In genomic region chr18:8847066-8847755, GRCh38 we compare ENCODE assay signal across 22 cellular contexts.
DNase-seq lines count a peak whose midpoint lies in the region; FAIRE-seq and TF ChIP-seq lines count a peak whose summit lies in the region.
"Had no signal": no experiment of that assay in that cellular context is flagged by ENCODE, and none has a peak within 500 bp of the region (broad histone marks: within the 10 kb centered on the region; RNA-seq: fewer than 3 reads in every experiment).

No MANE protein-coding gene starts in this region.

- H3K9ac ChIP-seq in GM23248 (no peak overlapping the region), adipocyte (ENCODE audit: low read length) (no peak overlapping the region), SK-N-SH (no peak overlapping the region)

- H3K4me1 ChIP-seq in GM23248 (ENCODE audit: insufficient read depth) (peaks cover 18% of the 10 kb centered on the region), adipocyte (ENCODE audit: control insufficient read depth, insufficient read depth, low read length) (peaks cover 22% of the 10 kb centered on the region), osteoblast (ENCODE audit: insufficient read depth, low read length) (peaks cover 9% of the 10 kb centered on the region), SK-N-SH (ENCODE audit: control insufficient read depth in 1 of 2, insufficient read depth in 2 of 2, low read depth in 1 of 2, low read length in 1 of 2) (peaks cover 0 to 11% of the 10 kb centered on the region in 2 experiments; a peak in 1 of 4 replicates)
- H3K4me1 ChIP-seq: SJCRH30, testis had no signal

- H3K4me2 ChIP-seq in GM23248 (ENCODE audit: unreplicated experiment) = peak overlapping the region; percentile 17
- no peak overlapping the region for H3K4me2 ChIP-seq in osteoblast (ENCODE audit: insufficient read depth, low read length)
- no peak overlapping the region for H3K4me2 ChIP-seq in SK-N-SH

- H3K79me2 ChIP-seq in GM23248 (ENCODE audit: insufficient read depth) (no peaks in the 10 kb centered on the region), osteoblast (ENCODE audit: insufficient read depth, low read length) (no peaks in the 10 kb centered on the region), SK-N-SH (ENCODE audit: insufficient read depth) (no peaks in the 10 kb centered on the region)

- no peaks in the 10 kb centered on the region for H4K20me1 ChIP-seq in GM23248 (ENCODE audit: insufficient read depth)
- no peaks in the 10 kb centered on the region for H4K20me1 ChIP-seq in osteoblast (ENCODE audit: insufficient read depth, low read length)
- H4K20me1 ChIP-seq in SK-N-SH (ENCODE audit: insufficient read depth) = no peaks in the 10 kb centered on the region

- peak; percentile 79 for DNase-seq in GM23248
- DNase-seq in adipocyte (ENCODE audit: low read depth) = no peak
- DNase-seq in fibroblast of pulmonary artery (ENCODE audit: low read depth) = peak; percentile 24
- DNase-seq in osteoblast (ENCODE audit: insufficient read length, low spot score, missing footprints) = peak; percentile 84
- no peak for DNase-seq in activated gamma-delta T cell treated with Interleukin-2 at 50 U/mL for 16 hours
- no peak for DNase-seq in GM12892 (ENCODE audit: insufficient read length)
- DNase-seq in SHP77 treated with DMSO at 0.1 percent for 48 hours (lab: John Stamatoyannopoulos, UW) = no peak
- no peak for DNase-seq in SK-N-SH
- DNase-seq: activated naive CD8-positive, alpha-beta T cell treated with anti-CD3 and anti-CD28 coated beads, Interleukin-2, amount 10 ng/mL, durations not matched to agents 7 days and 5 days; CD4-positive, alpha-beta T cell; GDM1; HCEC 1CT; hypothalamus; mammary epithelial cell; NCI-H1436 treated with DMSO at 0.1 percent for 48 hours; NCI-H2171; NCI-H69; OCI-M1; SJCRH30; T-helper 1 cell; testis had no signal

- no peaks in the 10 kb centered on the region for H3K9me2 ChIP-seq in GM23248 (ENCODE audit: insufficient read depth)
- no peaks in the 10 kb centered on the region for H3K9me2 ChIP-seq in SK-N-SH

- TF ChIP-seq CTCF in fibroblast of pulmonary artery (IDR thresholded peaks at IDR 0.05; ENCODE audit: low read length, missing control alignments) (no peak), osteoblast (IDR thresholded peaks at IDR 0.05; ENCODE audit: extremely low read depth, low read depth, low read length) (no peak), SK-N-SH (IDR thresholded peaks at IDR 0.05) (no peak)

- CTCF ChIA-PET in SK-N-SH (lab: Yijun Ruan, JAX) = interaction anchor here (0.8 to 1.0 kb wide), 3 partner anchors 23 to 192 kb away, joined by 3 read pairs; no protein-coding TSS in a partner anchor

- H2AFZ ChIP-seq in GM23248 (no peak overlapping the region), osteoblast (ENCODE audit: low read length) (no peak overlapping the region), SK-N-SH (ENCODE audit: low read depth) (no peak overlapping the region; the same call in 1 of the 2 replicates)

- H3K27me3 ChIP-seq in GM23248 (replicated peaks; ENCODE audit: insufficient read depth) (no peaks in the 10 kb centered on the region), adipocyte (replicated peaks; ENCODE audit: control insufficient read depth, insufficient read depth, low read length) (no peaks in the 10 kb centered on the region), osteoblast (ENCODE audit: insufficient read depth, low read length) (no peaks in the 10 kb centered on the region), SK-N-SH (ENCODE audit: insufficient read depth) (no peaks in the 10 kb centered on the region)
- H3K27me3 ChIP-seq: SJCRH30, testis had no signal

- H3K9me3 ChIP-seq in GM23248 (ENCODE audit: low read depth) (no peaks in the 10 kb centered on the region), adipocyte (ENCODE audit: control insufficient read depth, low read length) (no peaks in the 10 kb centered on the region), osteoblast (ENCODE audit: low read depth, low read length) (no peaks in the 10 kb centered on the region), SK-N-SH (no peaks in the 10 kb centered on the region)
- H3K9me3 ChIP-seq: SJCRH30, testis had no signal

- in situ Hi-C loops in GM23248 (cut with MboI) = no loop called here

- TF ChIP-seq POLR2A in GM12892 (IDR thresholded peaks at IDR 0.05; ENCODE audit: low read depth, low read length) = no peak

- peaks cover 22% of the 10 kb centered on the region for H3F3A ChIP-seq in GM23248 (ENCODE audit: insufficient read depth)
- no peaks in the 10 kb centered on the region for H3F3A ChIP-seq in SK-N-SH (replicated peaks; ENCODE audit: insufficient read depth)

- H3K36me3 ChIP-seq in GM23248 (ENCODE audit: low read depth) (no peaks in the 10 kb centered on the region), adipocyte (ENCODE audit: control insufficient read depth, insufficient read depth, low read length, severe bottlenecking) (no peaks in the 10 kb centered on the region), osteoblast (ENCODE audit: insufficient read depth, low read length) (no peaks in the 10 kb centered on the region), SK-N-SH (replicated peaks in 1 of 2; ENCODE audit: control insufficient read depth in 1 of 2, insufficient read depth in 2 of 2, low read length in 1 of 2) (no peaks in the 10 kb centered on the region)
- H3K36me3 ChIP-seq: SJCRH30 had no signal

- no peak for FAIRE-seq in GM12892 (lab: Jason Lieb, UNC)

- 57 to 62% methylated on average over 6 of the region's 6 CpGs for WGBS in GM23248 (ENCODE audit: low coverage in 1 of 2, low lambda C conversion rate in 2 of 2, missing lambda C conversion rate in 2 of 2), 2 experiments
- WGBS in SK-N-SH (ENCODE audit: low lambda C conversion rate) = 88% methylated on average over 6 of the region's 6 CpGs

- TF ChIP-seq RAD21 in SK-N-SH (IDR thresholded peaks at IDR 0.05; ENCODE audit: low read length) = no peak

- H3K27ac ChIP-seq in GM23248 (peak overlapping the region; percentile 52), osteoblast (ENCODE audit: low read depth, low read length) (peak overlapping the region; percentile 32), SK-N-SH (ENCODE audit: low read depth in 2 of 2, low read length in 1 of 2) (no peak overlapping the region)
- H3K27ac ChIP-seq: SJCRH30, testis, VCaP had no signal

- POLR2A ChIA-PET in SK-N-SH (lab: Yijun Ruan, JAX) = no interaction called here

- no peak for TF ChIP-seq EP300 in SK-N-SH (IDR thresholded peaks at IDR 0.05; ENCODE audit: borderline replicate concordance in 1 of 2, low read depth in 1 of 2, low read length in 1 of 2)

- H3K4me3 ChIP-seq in GM23248 (no peak overlapping the region), adipocyte (ENCODE audit: low read length) (peak overlapping the region; percentile 30), fibroblast of pulmonary artery (replicated peaks; ENCODE audit: low read depth, low read length) (no peak overlapping the region), osteoblast (ENCODE audit: insufficient read depth, low read length) (no peak overlapping the region), SK-N-SH (ENCODE audit: low read depth in 2 of 2, low read length in 1 of 2) (no peak overlapping the region)
- H3K4me3 ChIP-seq: SJCRH30, testis had no signal

TF ChIP-seq in SK-N-SH, 30 proteins besides CTCF, POLR2A, EP300 and RAD21 (continues in another document):
- TF ChIP-seq GABPA (IDR thresholded peaks at IDR 0.05; ENCODE audit: low read depth) = no peak
- TF ChIP-seq, protein P1, sequence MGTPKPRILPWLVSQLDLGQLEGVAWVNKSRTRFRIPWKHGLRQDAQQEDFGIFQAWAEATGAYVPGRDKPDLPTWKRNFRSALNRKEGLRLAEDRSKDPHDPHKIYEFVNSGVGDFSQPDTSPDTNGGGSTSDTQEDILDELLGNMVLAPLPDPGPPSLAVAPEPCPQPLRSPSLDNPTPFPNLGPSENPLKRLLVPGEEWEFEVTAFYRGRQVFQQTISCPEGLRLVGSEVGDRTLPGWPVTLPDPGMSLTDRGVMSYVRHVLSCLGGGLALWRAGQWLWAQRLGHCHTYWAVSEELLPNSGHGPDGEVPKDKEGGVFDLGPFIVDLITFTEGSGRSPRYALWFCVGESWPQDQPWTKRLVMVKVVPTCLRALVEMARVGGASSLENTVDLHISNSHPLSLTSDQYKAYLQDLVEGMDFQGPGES (IDR thresholded peaks at IDR 0.05; ENCODE audit: low read depth, low read length) = no peak
- no peak for TF ChIP-seq EZH2phosphoT487 (IDR thresholded peaks at IDR 0.05; ENCODE audit: borderline replicate concordance, low read depth)
- TF ChIP-seq REST (IDR thresholded peaks at IDR 0.05; ENCODE audit: low read depth, low read length) = no peak
- TF ChIP-seq CHD2 (IDR thresholded peaks at IDR 0.05; ENCODE audit: low read length, partially characterized antibody) = no peak
- TF ChIP-seq FOXJ3 (CRISPR knock-in tag; IDR thresholded peaks at IDR 0.05) = no peak

Comparison
In these comparisons a context has a peak if more than half of its experiments do, and no peak if none do; other contexts are left out.
1. DNase-seq: peak in GM23248 (single experiment), fibroblast of pulmonary artery (single experiment) and osteoblast (single experiment); none in adipocyte (single experiment), activated gamma-delta T cell treated with Interleukin-2 at 50 U/mL for 16 hours (single experiment), GM12892 (single experiment), SHP77 treated with DMSO at 0.1 percent for 48 hours (single experiment) and SK-N-SH (single experiment).
2. H3K27ac ChIP-seq: peak in GM23248 (single experiment) and osteoblast (single experiment); none in SK-N-SH (0 of 2).